Comparison of ENCODE assay signal across 8 cellular contexts in genomic region chr5:140547508-140548299, GRCh38. TPM values are rescaled to one million over a fixed set of nuclear protein-coding genes. Genes with fewer than 3 reads are reported as not detected.
A peak's percentile ranks its signal among the peaks of the same experiment; 100 is the strongest.
DNase-seq lines count a peak whose midpoint lies in the region; ATAC-seq and TF ChIP-seq lines count a peak whose summit lies in the region.

Gene EIF4EBP3, plus strand, starts transcription at chr5:140547662. Its CDS starts 76 bp downstream, at chr5:140547738.

- intact Hi-C loops in mucosa of descending colon (cut with DNase I, micrococcal nuclease) = loop anchor here in 1 of 2 donors (10.0 kb wide), 2 partner anchors 87 to 183 kb away; partner anchors contain the start of genes CD14, SLC4A9 and TMCO6

- peak; percentile 98 for DNase-seq in AG20443 (ENCODE audit: low spot score)
- peak; percentile 81 for DNase-seq in GM19238 (ENCODE audit: insufficient read length, low spot score)
- peak; percentile 85 to 93 for DNase-seq in NOMO-1 (lab: John Stamatoyannopoulos, UW; ENCODE audit: unreplicated experiment in 2 of 2)
- DNase-seq in activated T-cell treated with anti-CD3 and anti-CD28 coated beads, Interleukin-2, amount 50 U/mL, for 1 hour = peak; percentile 85
- peak; percentile 95 to 97 for DNase-seq in erythroblast (lab: John Stamatoyannopoulos, UW)
- DNase-seq in mucosa of descending colon = peak; percentile 98 to 99 (median 98)
- DNase-seq in stimulated activated CD8-positive, alpha-beta memory T cell treated with anti-CD3 and anti-CD28 coated beads, Interleukin-4, amount 100 ng/mL, for 1 hour (ENCODE audit: low read depth in 2 of 2, low spot score in 1 of 2) = peak; percentile 67 to 71

- peak; percentile 28 for TF ChIP-seq CTCF in mucosa of descending colon (IDR thresholded peaks at IDR 0.05)

- H3K9me3 ChIP-seq in mucosa of descending colon = no peaks in the 10 kb centered on the region

- peak within 1 kb of the TSS; percentile 14 for H3K4me3 ChIP-seq in mucosa of descending colon

- ATAC-seq in HG03439 (IDR thresholded peaks at IDR 0.05; ENCODE audit: unreplicated experiment) (peak; percentile 91), mucosa of descending colon (peak; percentile 89)

- H3K4me1 ChIP-seq in mucosa of descending colon (ENCODE audit: low read depth) = peaks cover 42% of the 10 kb centered on the region

- H3K36me3 ChIP-seq in mucosa of descending colon (ENCODE audit: low read depth) = no peaks in the 10 kb centered on the region

- TF ChIP-seq POLR2A in erythroblast (IDR thresholded peaks at IDR 0.05; ENCODE audit: low read length) = peak; percentile 50

RNA-seq across cellular contexts. Expression of gene EIF4EBP3, which starts in this region (rescaled TPM):
- total RNA-seq in mucosa of descending colon = 10 to 100 TPM; 18.5 to 51.9 (median 23.1) TPM

Comparison
In these comparisons a context has a peak if more than half of its experiments do, and no peak if none do; other contexts are left out.
1. Peak in every context shown above with its lines: DNase-seq, ATAC-seq and H3K4me3 ChIP-seq.